ENCODE assay signal across 8 cellular contexts in genomic region chr9:101533334-101534187, GRCh38. TPM values are rescaled to one million over a fixed set of nuclear protein-coding genes. Genes with fewer than 3 reads are reported as not detected.
DNase-seq lines count a peak whose midpoint lies in the region; ATAC-seq, FAIRE-seq and TF ChIP-seq lines count a peak whose summit lies in the region.

Gene RNF20 (plus strand): TSS chr9:101533853. CDS start chr9:101535424, 1,571 bp downstream.

- no peaks in the 10 kb centered on the region for H3K27me3 ChIP-seq in bronchial epithelial cell (ENCODE audit: control insufficient read depth, insufficient read depth, low read length)
- H3K27me3 ChIP-seq in small intestine (ENCODE audit: control insufficient read depth in 2 of 2, insufficient read depth in 2 of 2, low read length in 2 of 2) = no peaks in the 10 kb centered on the region

- peak; percentile 86 for DNase-seq in AG04449 (ENCODE audit: low read depth, low spot score)
- DNase-seq in NCI-H2227 treated with DMSO at 0.1 percent for 48 hours (lab: John Stamatoyannopoulos, UW) = peak; percentile 99
- peak; percentile 94 for DNase-seq in bronchial epithelial cell (ENCODE audit: low read depth)
- DNase-seq in iPS-NIHi11 (ENCODE audit: low spot score) = peak; percentile 97
- DNase-seq in small intestine = peak; percentile 100

- H3K36me3 ChIP-seq in bronchial epithelial cell (ENCODE audit: control insufficient read depth, insufficient read depth, low read length) (peaks cover 4% of the 10 kb centered on the region), small intestine (ENCODE audit: control insufficient read depth in 2 of 2, insufficient read depth in 2 of 2, low read length in 2 of 2) (peaks cover 4 to 5% of the 10 kb centered on the region in 2 donors)

- WGBS in small intestine, 3 donors = 0 to 1% (median 0%) methylated on average over 45 of the region's 45 CpGs

- ATAC-seq in GM18907 (IDR thresholded peaks at IDR 0.05; ENCODE audit: unreplicated experiment) = peak; percentile 99
- ATAC-seq in HG03159 (IDR thresholded peaks at IDR 0.05; ENCODE audit: unreplicated experiment) = peak; percentile 97

- H3K27ac ChIP-seq in small intestine (ENCODE audit: low read depth in 1 of 2, low read length in 1 of 2) = peak within 1 kb of the TSS; percentile 84 to 98

- H3K9me3 ChIP-seq in small intestine (ENCODE audit: control insufficient read depth, low read depth) = no peaks in the 10 kb centered on the region

- peaks cover 0 to 3% of the 10 kb centered on the region in 2 donors for H3K4me1 ChIP-seq in small intestine (ENCODE audit: control insufficient read depth in 2 of 2, insufficient read depth in 1 of 2, low read depth in 1 of 2, low read length in 1 of 2)

- FAIRE-seq in bronchial epithelial cell (lab: Jason Lieb, UNC) = no peak
- FAIRE-seq in small intestine (lab: Jason Lieb, UNC) = no peak

- TF ChIP-seq CTCF in AG04449 (IDR thresholded peaks at IDR 0.05; ENCODE audit: insufficient read depth, low read length, missing control alignments) = no peak
- no peak for TF ChIP-seq CTCF in WI38 (IDR thresholded peaks at IDR 0.05; ENCODE audit: low read depth, low read length)
- TF ChIP-seq CTCF in bronchial epithelial cell (IDR thresholded peaks at IDR 0.05; ENCODE audit: insufficient read depth, low read length, severe bottlenecking) = no peak

- H3K4me3 ChIP-seq in AG04449 (ENCODE audit: low read depth, low read length) (peak within 1 kb of the TSS; percentile 85), WI38 (ENCODE audit: low read depth, low read length) (peak within 1 kb of the TSS; percentile 91), bronchial epithelial cell (ENCODE audit: low read depth, low read length) (peak within 1 kb of the TSS; percentile 68), small intestine (ENCODE audit: low read depth in 1 of 2, low read length in 2 of 2) (peak within 1 kb of the TSS; percentile 59)

- POLR2A ChIA-PET in AG04449 (lab: Yijun Ruan, JAX) = interaction anchor here (1.1 to 2.1 kb wide), 4 partner anchors 47 to 135 kb away, joined by 3 to 6 read pairs (median 6); partner anchors contain the start of genes MRPL50 and ZNF189

- CTCF ChIA-PET in AG04449 (lab: Yijun Ruan, JAX) = interaction anchor here (0.8 to 27.2 kb wide), 12 partner anchors 9 to 222 kb away, joined by 3 to 975 read pairs (median 4); a partner anchor contains a TSS

RNA-seq across cellular contexts. Expression of gene RNF20, which starts in this region (rescaled TPM):
- 37.6 and 56.3 TPM in 2 replicates for total RNA-seq in bronchial epithelial cell
- 10 to 100 TPM in 1 of 3 donors, 1 to 10 TPM in 2; 6.8 to 17.3 (median 9.8) TPM for polyA plus RNA-seq in small intestine

Comparison
In these comparisons a context has a peak if more than half of its experiments do, and no peak if none do; other contexts are left out.
1. Peak in every context shown above with its lines: DNase-seq, ATAC-seq, H3K4me3 ChIP-seq and H3K27ac ChIP-seq.